Comparison of ENCODE assay signal across 29 cellular contexts in genomic region chr6:167555836-167556235, GRCh38.
"Had no signal": no experiment of that assay in that cellular context is flagged by ENCODE, and none has a peak within 500 bp of the region (broad histone marks: within the 10 kb centered on the region; RNA-seq: fewer than 3 reads in every experiment).

No MANE protein-coding gene starts in this region.

- DNase-seq: Karpas-422, Kasumi-1, MG63, MM.1S, MV-4-11, NCI-H1048, NCI-H1092, NCI-H1105, NCI-H1417 treated with DMSO at 0.1 percent for 48 hours, NCI-H1436 treated with DMSO at 0.1 percent for 48 hours, NCI-H146, NCI-H1694, NCI-H1694 treated with DMSO at 0.1 percent for 48 hours, NCI-H187, NCI-H187 treated with DMSO at 0.1 percent for 48 hours, NCI-H1930, NCI-H2029, NCI-H2029 treated with DMSO at 0.1 percent for 48 hours, NCI-H2081, NCI-H2081 treated with DMSO at 0.1 percent for 48 hours, NCI-H2107, NCI-H2171, NCI-H2227 treated with DMSO at 0.1 percent for 48 hours, NCI-H226, NCI-H345, NCI-H446, NCI-H446 treated with DMSO at 0.1 percent for 48 hours, NCI-H510A, NCI-H510A treated with DMSO at 0.1 percent for 48 hours had no signal

- H3K36me3 ChIP-seq: MG63 had no signal

- H3K4me3 ChIP-seq: MG63 had no signal
